8 cellular contexts compared by ENCODE assay signal in the genomic region with DNA sequence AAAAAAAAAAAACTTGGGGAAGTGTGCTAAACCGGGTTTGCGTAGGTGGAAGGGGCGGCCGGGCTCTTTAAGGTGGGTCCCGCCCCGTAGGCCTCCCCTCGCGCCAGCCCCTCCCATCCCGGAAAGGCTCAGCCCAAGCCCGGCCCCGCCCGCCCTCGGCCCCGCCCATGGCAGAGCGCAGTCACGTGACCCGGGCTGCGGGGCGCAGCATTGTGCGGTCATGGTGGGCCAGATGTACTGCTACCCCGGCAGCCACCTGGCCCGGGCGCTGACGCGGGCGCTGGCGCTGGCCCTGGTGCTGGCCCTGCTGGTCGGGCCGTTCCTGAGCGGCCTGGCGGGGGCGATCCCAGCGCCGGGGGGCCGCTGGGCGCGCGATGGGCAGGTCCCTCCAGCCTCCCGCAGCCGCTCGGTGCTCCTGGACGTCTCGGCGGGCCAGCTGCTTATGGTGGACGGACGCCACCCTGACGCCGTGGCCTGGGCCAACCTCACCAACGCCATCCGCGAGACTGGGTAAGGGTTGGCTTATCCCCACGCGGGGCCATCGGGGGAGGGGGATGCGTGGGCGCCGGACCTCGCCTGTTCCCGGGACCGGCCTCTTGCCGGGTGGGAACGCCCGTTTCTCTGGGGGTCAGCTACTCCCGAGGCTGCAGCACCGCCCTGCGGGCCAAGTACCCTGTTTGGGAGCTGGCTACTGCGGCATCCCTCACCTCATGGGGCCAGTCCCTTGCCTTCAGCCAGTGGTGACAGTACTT. TPM values are rescaled to one million over a fixed set of nuclear protein-coding genes. Genes with fewer than 3 reads are reported as not detected.
A peak's percentile ranks its signal among the peaks of the same experiment; 100 is the strongest.
DNase-seq lines count a peak whose midpoint lies in the region; ATAC-seq and TF ChIP-seq lines count a peak whose summit lies in the region.

A gene with protein sequence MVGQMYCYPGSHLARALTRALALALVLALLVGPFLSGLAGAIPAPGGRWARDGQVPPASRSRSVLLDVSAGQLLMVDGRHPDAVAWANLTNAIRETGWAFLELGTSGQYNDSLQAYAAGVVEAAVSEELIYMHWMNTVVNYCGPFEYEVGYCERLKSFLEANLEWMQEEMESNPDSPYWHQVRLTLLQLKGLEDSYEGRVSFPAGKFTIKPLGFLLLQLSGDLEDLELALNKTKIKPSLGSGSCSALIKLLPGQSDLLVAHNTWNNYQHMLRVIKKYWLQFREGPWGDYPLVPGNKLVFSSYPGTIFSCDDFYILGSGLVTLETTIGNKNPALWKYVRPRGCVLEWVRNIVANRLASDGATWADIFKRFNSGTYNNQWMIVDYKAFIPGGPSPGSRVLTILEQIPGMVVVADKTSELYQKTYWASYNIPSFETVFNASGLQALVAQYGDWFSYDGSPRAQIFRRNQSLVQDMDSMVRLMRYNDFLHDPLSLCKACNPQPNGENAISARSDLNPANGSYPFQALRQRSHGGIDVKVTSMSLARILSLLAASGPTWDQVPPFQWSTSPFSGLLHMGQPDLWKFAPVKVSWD (plus strand): TSS at position 207 of the 752 bp plus-strand sequence. CDS start 14 bp downstream, at position 221.

- H3K4me3 ChIP-seq in fibroblast of the aortic adventitia (ENCODE audit: low read depth, low read length) (peak within 1 kb of the TSS; percentile 96), neural cell (ENCODE audit: low read length) (peak within 1 kb of the TSS; percentile 93)

- H3K9me3 ChIP-seq in neural cell (ENCODE audit: low read length), result no peaks in the 10 kb centered on the region

- H3K4me3 Mint-ChIP-seq in stimulated activated naive CD8-positive, alpha-beta T cell treated with anti-CD3 and anti-CD28 coated beads, Interleukin-15, amount 100 ng/mL, for 72 hours, result peak within 1 kb of the TSS; percentile 88 to 93

- no peaks in the 10 kb centered on the region for H3K9me3 Mint-ChIP-seq in stimulated activated naive CD8-positive, alpha-beta T cell treated with anti-CD3 and anti-CD28 coated beads, Interleukin-15, amount 100 ng/mL, for 72 hours

- H3K4me1 Mint-ChIP-seq in stimulated activated naive CD8-positive, alpha-beta T cell treated with anti-CD3 and anti-CD28 coated beads, Interleukin-15, amount 100 ng/mL, for 72 hours, result peaks cover 30% of the 10 kb centered on the region

- peak; percentile 94 for DNase-seq in ELF-1 (ENCODE audit: low read depth, low spot score)
- DNase-seq in H4 (ENCODE audit: low spot score), result peak; percentile 81
- DNase-seq in LoVo (ENCODE audit: low spot score), result peak; percentile 96
- DNase-seq in SHP77 treated with DMSO at 0.1 percent for 48 hours (lab: John Stamatoyannopoulos, UW), result peak; percentile 80
- DNase-seq in activated effector memory CD4-positive, alpha-beta T cell treated with anti-CD3 and anti-CD28 coated beads, Interleukin-2, amount 50 U/mL, for 16 hours, result peak; percentile 97
- DNase-seq in fibroblast of the aortic adventitia (ENCODE audit: low read depth), result peak; percentile 89
- peak; percentile 91 to 92 for DNase-seq in stimulated activated naive CD8-positive, alpha-beta T cell treated with anti-CD3 and anti-CD28 coated beads, Interleukin-15, amount 100 ng/mL, for 72 hours

- no peaks in the 10 kb centered on the region for H4K20me1 ChIP-seq in neural cell (ENCODE audit: insufficient read depth)

- no peaks in the 10 kb centered on the region for H3K36me3 ChIP-seq in neural cell (ENCODE audit: insufficient read depth, low read length)

- peak within 1 kb of the TSS; percentile 57 to 97 for H3K27ac Mint-ChIP-seq in stimulated activated naive CD8-positive, alpha-beta T cell treated with anti-CD3 and anti-CD28 coated beads, Interleukin-15, amount 100 ng/mL, for 72 hours

- H3K27ac ChIP-seq in neural cell (ENCODE audit: low read length), result peak within 1 kb of the TSS; percentile 42

- H3F3A ChIP-seq in neural cell (ENCODE audit: insufficient read depth, low read length, poor library complexity, severe bottlenecking), result no peaks in the 10 kb centered on the region

- ATAC-seq in stimulated activated naive CD8-positive, alpha-beta T cell treated with anti-CD3 and anti-CD28 coated beads, Interleukin-15, amount 100 ng/mL, for 72 hours, result peak; percentile 95

- H3K27me3 ChIP-seq in neural cell (ENCODE audit: insufficient read depth, low read depth, low read length), result no peaks in the 10 kb centered on the region

- TF ChIP-seq RAD21 in neural cell (conservative IDR thresholded peaks at IDR 0.05), result no peak

- no peaks in the 10 kb centered on the region for H3K27me3 Mint-ChIP-seq in stimulated activated naive CD8-positive, alpha-beta T cell treated with anti-CD3 and anti-CD28 coated beads, Interleukin-15, amount 100 ng/mL, for 72 hours

- peaks cover 16% of the 10 kb centered on the region for H3K79me2 ChIP-seq in neural cell (replicated peaks; ENCODE audit: insufficient read depth, low read length)

- TF ChIP-seq EP300 in neural cell (conservative IDR thresholded peaks at IDR 0.05; ENCODE audit: poor library complexity, severe bottlenecking), result peak; percentile 26

- no peaks in the 10 kb centered on the region for H3K9me2 ChIP-seq in neural cell (ENCODE audit: insufficient read depth, low read length)

- H2AFZ ChIP-seq in neural cell (ENCODE audit: low read depth, low read length), result peak within 1 kb of the TSS; percentile 67

- TF ChIP-seq CTCF in fibroblast of the aortic adventitia (IDR thresholded peaks at IDR 0.05; ENCODE audit: insufficient read depth, low read length) (peak; percentile 1), neural cell (IDR thresholded peaks at IDR 0.05; ENCODE audit: poor library complexity, severe bottlenecking) (no peak)

- peak within 1 kb of the TSS; percentile 71 for H3K4me2 ChIP-seq in neural cell (ENCODE audit: low read length)

- H3K9ac ChIP-seq in neural cell (ENCODE audit: low read length), result peak within 1 kb of the TSS; percentile 87

TF ChIP-seq in neural cell, 6 proteins besides CTCF, POLR2A, EP300 and RAD21:
- no peak for TF ChIP-seq EZH2 (IDR thresholded peaks at IDR 0.05; ENCODE audit: borderline replicate concordance, insufficient read depth, low read length, poor library complexity, severe bottlenecking)
- TF ChIP-seq, protein P1, sequence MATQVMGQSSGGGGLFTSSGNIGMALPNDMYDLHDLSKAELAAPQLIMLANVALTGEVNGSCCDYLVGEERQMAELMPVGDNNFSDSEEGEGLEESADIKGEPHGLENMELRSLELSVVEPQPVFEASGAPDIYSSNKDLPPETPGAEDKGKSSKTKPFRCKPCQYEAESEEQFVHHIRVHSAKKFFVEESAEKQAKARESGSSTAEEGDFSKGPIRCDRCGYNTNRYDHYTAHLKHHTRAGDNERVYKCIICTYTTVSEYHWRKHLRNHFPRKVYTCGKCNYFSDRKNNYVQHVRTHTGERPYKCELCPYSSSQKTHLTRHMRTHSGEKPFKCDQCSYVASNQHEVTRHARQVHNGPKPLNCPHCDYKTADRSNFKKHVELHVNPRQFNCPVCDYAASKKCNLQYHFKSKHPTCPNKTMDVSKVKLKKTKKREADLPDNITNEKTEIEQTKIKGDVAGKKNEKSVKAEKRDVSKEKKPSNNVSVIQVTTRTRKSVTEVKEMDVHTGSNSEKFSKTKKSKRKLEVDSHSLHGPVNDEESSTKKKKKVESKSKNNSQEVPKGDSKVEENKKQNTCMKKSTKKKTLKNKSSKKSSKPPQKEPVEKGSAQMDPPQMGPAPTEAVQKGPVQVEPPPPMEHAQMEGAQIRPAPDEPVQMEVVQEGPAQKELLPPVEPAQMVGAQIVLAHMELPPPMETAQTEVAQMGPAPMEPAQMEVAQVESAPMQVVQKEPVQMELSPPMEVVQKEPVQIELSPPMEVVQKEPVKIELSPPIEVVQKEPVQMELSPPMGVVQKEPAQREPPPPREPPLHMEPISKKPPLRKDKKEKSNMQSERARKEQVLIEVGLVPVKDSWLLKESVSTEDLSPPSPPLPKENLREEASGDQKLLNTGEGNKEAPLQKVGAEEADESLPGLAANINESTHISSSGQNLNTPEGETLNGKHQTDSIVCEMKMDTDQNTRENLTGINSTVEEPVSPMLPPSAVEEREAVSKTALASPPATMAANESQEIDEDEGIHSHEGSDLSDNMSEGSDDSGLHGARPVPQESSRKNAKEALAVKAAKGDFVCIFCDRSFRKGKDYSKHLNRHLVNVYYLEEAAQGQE (IDR thresholded peaks at IDR 0.05; ENCODE audit: borderline replicate concordance), result peak; percentile 64
- TF ChIP-seq MXI1 (conservative IDR thresholded peaks at IDR 0.05; ENCODE audit: poor library complexity, severe bottlenecking), result peak; percentile 87
- TF ChIP-seq POLR2AphosphoS5 (IDR thresholded peaks at IDR 0.05), result peak; percentile 88
- TF ChIP-seq SMC3 (conservative IDR thresholded peaks at IDR 0.05; ENCODE audit: poor library complexity), result peak; percentile 31
- TF ChIP-seq TAF1 (IDR thresholded peaks at IDR 0.05; ENCODE audit: low read depth), result peak; percentile 30

RNA-seq across cellular contexts. Expression of the gene that starts here (rescaled TPM):
- 12.6 and 17.7 TPM in 2 replicates for total RNA-seq in H4 (2014; rRNA removed; shearing (Covaris generic))
- 35.1 and 50.9 TPM in 2 replicates for total RNA-seq in fibroblast of the aortic adventitia (ENCODE audit: low replicate concordance)
- 4.8 and 6.7 TPM in 2 replicates for polyA plus RNA-seq in neural cell
- 10.2 and 14.4 TPM in 2 replicates for polyA minus RNA-seq in neural cell

Comparison
In these comparisons a context has a peak if more than half of its experiments do, and no peak if none do; other contexts are left out.
1. Peak in every context shown above with its lines: DNase-seq, ATAC-seq, H3K4me3 ChIP-seq and H3K27ac ChIP-seq.